31 cellular contexts compared by ENCODE assay signal in genomic region chr7:132110692-132111091, GRCh38.
A peak's percentile ranks its signal among the peaks of the same experiment; 100 is the strongest.
DNase-seq lines count a peak whose midpoint lies in the region; ATAC-seq and TF ChIP-seq lines count a peak whose summit lies in the region.
"Had no signal": no experiment of that assay in that cellular context is flagged by ENCODE, and none has a peak within 500 bp of the region (broad histone marks: within the 10 kb centered on the region; RNA-seq: fewer than 3 reads in every experiment).

No MANE protein-coding gene starts in this region.

- no peak overlapping the region for H3K9ac ChIP-seq in neural cell (ENCODE audit: low read length)
- H3K9ac ChIP-seq: BLaER1; BLaER1 treated with 17β-estradiol and CSF1 and Interleukin-3, amounts not matched to agents 10 nM and 100 nM had no signal

- H3K27ac Mint-ChIP-seq in brain = peak overlapping the region in 3 of 5 experiments; percentile 26 to 77 (median 66)
- H3K27ac Mint-ChIP-seq: B cell; CD14-positive monocyte; CD4-positive, alpha-beta memory T cell; CD4-positive, alpha-beta T cell; CD4-positive, CD25-positive, alpha-beta regulatory T cell; CD8-positive, alpha-beta memory T cell; CD8-positive, alpha-beta T cell had no signal

- H3K4me1 ChIP-seq in thyroid gland (no peaks in the 10 kb centered on the region), body of pancreas (no peaks in the 10 kb centered on the region)
- H3K4me1 ChIP-seq: BLaER1 treated with 17β-estradiol and CSF1 and Interleukin-3, amounts not matched to agents 10 nM and 100 nM; Caco-2 had no signal

- TF ChIP-seq POLR2A in thyroid gland (IDR thresholded peaks at IDR 0.05) (no peak), body of pancreas (IDR thresholded peaks at IDR 0.05) (no peak)

- ATAC-seq in body of pancreas = no peak
- ATAC-seq: A549; CD8-positive, alpha-beta T cell had no signal

- no peaks in the 10 kb centered on the region for H3K36me3 ChIP-seq in neural cell (ENCODE audit: insufficient read depth, low read length)
- H3K36me3 ChIP-seq in thyroid gland = no peaks in the 10 kb centered on the region
- no peaks in the 10 kb centered on the region for H3K36me3 ChIP-seq in body of pancreas (replicated peaks in 1 of 2; ENCODE audit: insufficient read depth in 1 of 2, low read depth in 2 of 2)
- H3K36me3 ChIP-seq: BE2C; BLaER1; BLaER1 treated with 17β-estradiol and CSF1 and Interleukin-3, amounts not matched to agents 10 nM and 100 nM had no signal

- no peaks in the 10 kb centered on the region for H3K9me2 ChIP-seq in neural cell (ENCODE audit: insufficient read depth, low read length)

- no peaks in the 10 kb centered on the region for H3F3A ChIP-seq in neural cell (ENCODE audit: insufficient read depth, low read length, poor library complexity, severe bottlenecking)

- intact Hi-C loops in thyroid gland (cut with DNase I) (no loop called here), body of pancreas (cut with DNase I) (no loop called here)

- no peak overlapping the region for H3K4me2 ChIP-seq in neural cell (ENCODE audit: low read length)
- H3K4me2 ChIP-seq: A549; BLaER1; BLaER1 treated with 17β-estradiol and CSF1 and Interleukin-3, amounts not matched to agents 10 nM and 100 nM had no signal

- H3K9me3 ChIP-seq in neural cell (ENCODE audit: low read length) (no peaks in the 10 kb centered on the region), thyroid gland (no peaks in the 10 kb centered on the region), body of pancreas (no peaks in the 10 kb centered on the region)
- H3K9me3 ChIP-seq: A549; BE2C; BLaER1; BLaER1 treated with 17β-estradiol and CSF1 and Interleukin-3, amounts not matched to agents 10 nM and 100 nM; Caco-2 had no signal

- no peak for TF ChIP-seq CTCF in brain (conservative IDR thresholded peaks at IDR 0.05)
- TF ChIP-seq CTCF in neural cell (IDR thresholded peaks at IDR 0.05; ENCODE audit: poor library complexity, severe bottlenecking) = no peak
- TF ChIP-seq CTCF in thyroid gland (IDR thresholded peaks at IDR 0.05) = no peak
- TF ChIP-seq CTCF in body of pancreas (IDR thresholded peaks at IDR 0.05) = no peak

- peak; percentile 45 for TF ChIP-seq EP300 in neural cell (conservative IDR thresholded peaks at IDR 0.05; ENCODE audit: poor library complexity, severe bottlenecking)

- peaks cover 58% of the 10 kb centered on the region for H3K4me1 Mint-ChIP-seq in brain
- H3K4me1 Mint-ChIP-seq: B cell; CD14-positive monocyte; CD4-positive, alpha-beta memory T cell; CD4-positive, CD25-positive, alpha-beta regulatory T cell; CD8-positive, alpha-beta memory T cell had no signal

- no peak overlapping the region for H3K27ac ChIP-seq in neural cell (ENCODE audit: low read length)
- H3K27ac ChIP-seq in thyroid gland = no peak overlapping the region
- H3K27ac ChIP-seq in body of pancreas = no peak overlapping the region
- H3K27ac ChIP-seq: 22Rv1; A549; BLaER1; BLaER1 treated with 17β-estradiol and CSF1 and Interleukin-3, amounts not matched to agents 10 nM and 100 nM; C4-2B had no signal

- DNase-seq in thyroid gland (no peak), body of pancreas (no peak)
- DNase-seq: 8988T; ACHN; AML-193; BE2C; C1 segment of cervical spinal cord; Caco-2; Calu3; CD4-positive, alpha-beta memory T cell; CD4-positive, alpha-beta T cell; CD4-positive, CD25-positive, alpha-beta regulatory T cell; CD8-positive, alpha-beta memory T cell; CD8-positive, alpha-beta T cell; COR-L47; DMS 273 treated with DMSO at 0.1 percent for 48 hours; DMS153; DMS53; DMS79; DMS79 treated with DMSO at 0.1 percent for 48 hours; DND-41; EL had no signal

- no peaks in the 10 kb centered on the region for H3K27me3 ChIP-seq in neural cell (ENCODE audit: insufficient read depth, low read depth, low read length)
- H3K27me3 ChIP-seq in thyroid gland = no peaks in the 10 kb centered on the region
- no peaks in the 10 kb centered on the region for H3K27me3 ChIP-seq in body of pancreas
- H3K27me3 ChIP-seq: BE2C; BLaER1; BLaER1 treated with 17β-estradiol and CSF1 and Interleukin-3, amounts not matched to agents 10 nM and 100 nM had no signal

- no peaks in the 10 kb centered on the region for H3K9me3 Mint-ChIP-seq in brain
- H3K9me3 Mint-ChIP-seq: CD4-positive, alpha-beta T cell; CD8-positive, alpha-beta memory T cell; CD8-positive, alpha-beta T cell had no signal

- H2AFZ ChIP-seq in neural cell (ENCODE audit: low read depth, low read length) = no peak overlapping the region

- no peaks in the 10 kb centered on the region for H3K27me3 Mint-ChIP-seq in brain

- no peaks in the 10 kb centered on the region for H4K20me1 ChIP-seq in neural cell (ENCODE audit: insufficient read depth)
- H4K20me1 ChIP-seq: BLaER1; BLaER1 treated with 17β-estradiol and CSF1 and Interleukin-3, amounts not matched to agents 10 nM and 100 nM had no signal

- H3K36me3 Mint-ChIP-seq in brain = no peaks in the 10 kb centered on the region
- H3K36me3 Mint-ChIP-seq: CD14-positive monocyte; CD4-positive, alpha-beta memory T cell; CD4-positive, CD25-positive, alpha-beta regulatory T cell; CD8-positive, alpha-beta memory T cell; CD8-positive, alpha-beta T cell had no signal

- H3K4me3 Mint-ChIP-seq in brain = no peak overlapping the region
- H3K4me3 Mint-ChIP-seq: B cell; CD14-positive monocyte; CD4-positive, alpha-beta memory T cell; CD4-positive, alpha-beta T cell; CD4-positive, CD25-positive, alpha-beta regulatory T cell; CD8-positive, alpha-beta memory T cell; CD8-positive, alpha-beta T cell had no signal

- 80 to 83% methylated on average over 3 of the region's 3 CpGs for WGBS in thyroid gland, 2 donors
- 41 to 54% methylated on average over 3 of the region's 3 CpGs for WGBS in body of pancreas, 2 donors

- no peak for TF ChIP-seq RAD21 in neural cell (conservative IDR thresholded peaks at IDR 0.05)

- H3K79me2 ChIP-seq in neural cell (replicated peaks; ENCODE audit: insufficient read depth, low read length) = no peaks in the 10 kb centered on the region

- H3K4me3 ChIP-seq in neural cell (ENCODE audit: low read length) (no peak overlapping the region), thyroid gland (replicated peaks in 1 of 3) (no peak overlapping the region), body of pancreas (no peak overlapping the region)
- H3K4me3 ChIP-seq: A549; BLaER1; BLaER1 treated with 17β-estradiol and CSF1 and Interleukin-3, amounts not matched to agents 10 nM and 100 nM had no signal

TF ChIP-seq in neural cell, 6 proteins besides CTCF, POLR2A, EP300 and RAD21:
- TF ChIP-seq EZH2 (IDR thresholded peaks at IDR 0.05; ENCODE audit: borderline replicate concordance, insufficient read depth, low read length, poor library complexity, severe bottlenecking) = no peak
- no peak for TF ChIP-seq TAF1 (IDR thresholded peaks at IDR 0.05; ENCODE audit: low read depth)
- TF ChIP-seq POLR2AphosphoS5 (IDR thresholded peaks at IDR 0.05) = peak; percentile 27
- TF ChIP-seq MXI1 (conservative IDR thresholded peaks at IDR 0.05; ENCODE audit: poor library complexity, severe bottlenecking) = no peak
- TF ChIP-seq SMC3 (conservative IDR thresholded peaks at IDR 0.05; ENCODE audit: poor library complexity) = no peak
- TF ChIP-seq REST (IDR thresholded peaks at IDR 0.05; ENCODE audit: borderline replicate concordance) = peak; percentile 90
